Comparison of ENCODE assay signal across 19 cellular contexts in genomic region chr6:13181398-13181797, GRCh38.
"Had no signal": no experiment of that assay in that cellular context is flagged by ENCODE, and none has a peak within 500 bp of the region (broad histone marks: within the 10 kb centered on the region; RNA-seq: fewer than 3 reads in every experiment).

No MANE protein-coding gene starts in this region.

- H3K4me3 ChIP-seq: left lung, prostate gland, sigmoid colon, spleen, upper lobe of left lung had no signal

- H3K27ac Mint-ChIP-seq: activated naive CD4-positive, alpha-beta T cell treated with anti-CD3 and anti-CD28 coated beads for 36 hours; activated naive CD8-positive, alpha-beta T cell treated with anti-CD3 and anti-CD28 coated beads, Interleukin-2, amount 50 U/mL, for 24 hours; activated T-helper 2 cell treated with anti-CD3 and anti-CD28 coated beads, Interferon-gamma antibody, Interleukin-2, Interleukin-4, amounts not matched to agents 10 μg/mL and 5 μg/mL and 100 μg/mL, durations not matched to agents 14 hours and 24 hours and 36 hours; effector memory CD8-positive, alpha-beta T cell; naive B cell; stimulated activated naive CD8-positive, alpha-beta T cell treated with anti-CD3 and anti-CD28 coated beads, Interleukin-15, amount 100 ng/mL, for 72 hours; T-cell had no signal

- H3K36me3 Mint-ChIP-seq: naive B cell, T-cell had no signal

- H3K4me1 Mint-ChIP-seq: central memory CD8-positive, alpha-beta T cell had no signal

- H3K27ac ChIP-seq: epithelial cell of prostate, left lung, prostate gland, sigmoid colon, spleen, upper lobe of left lung had no signal

- H3K9me3 ChIP-seq: left lung, prostate gland, sigmoid colon, spleen, upper lobe of left lung had no signal

- H3K9me3 Mint-ChIP-seq: activated naive CD4-positive, alpha-beta T cell treated with anti-CD3 and anti-CD28 coated beads for 36 hours; activated naive CD8-positive, alpha-beta T cell treated with anti-CD3 and anti-CD28 coated beads, Interleukin-2, amount 50 U/mL, for 24 hours; activated T-helper 2 cell treated with anti-CD3 and anti-CD28 coated beads, Interferon-gamma antibody, Interleukin-2, Interleukin-4, amounts not matched to agents 10 μg/mL and 5 μg/mL and 100 μg/mL, durations not matched to agents 14 hours and 24 hours and 36 hours; central memory CD8-positive, alpha-beta T cell; effector memory CD8-positive, alpha-beta T cell; naive B cell; stimulated activated naive CD8-positive, alpha-beta T cell treated with anti-CD3 and anti-CD28 coated beads, Interleukin-15, amount 100 ng/mL, for 72 hours; T-cell had no signal

- FAIRE-seq: frontal cortex, keratinocyte had no signal

- DNase-seq: activated CD4-positive, alpha-beta T cell treated with anti-CD3 and anti-CD28 coated beads, Interleukin-2, amount 50 U/mL, for 4 hours; activated CD4-positive, CD25-positive, alpha-beta regulatory T cell treated with anti-CD3 and anti-CD28 coated beads, Interleukin-2, amount 50 U/mL, for 72 hours; activated naive CD4-positive, alpha-beta T cell treated with anti-CD3 and anti-CD28 coated beads for 36 hours; activated naive CD8-positive, alpha-beta T cell treated with anti-CD3 and anti-CD28 coated beads, Interleukin-2, amount 50 U/mL, for 24 hours; effector memory CD8-positive, alpha-beta T cell; left lung; naive B cell; sigmoid colon; spleen; stimulated activated naive CD8-positive, alpha-beta T cell treated with anti-CD3 and anti-CD28 coated beads, Interleukin-15, amount 100 ng/mL, for 72 hours; T-cell; T-helper 9 cell; upper lobe of left lung had no signal

- H3K4me3 Mint-ChIP-seq: activated naive CD4-positive, alpha-beta T cell treated with anti-CD3 and anti-CD28 coated beads for 36 hours; activated naive CD8-positive, alpha-beta T cell treated with anti-CD3 and anti-CD28 coated beads, Interleukin-2, amount 50 U/mL, for 24 hours; central memory CD8-positive, alpha-beta T cell; effector memory CD8-positive, alpha-beta T cell; naive B cell; stimulated activated naive CD8-positive, alpha-beta T cell treated with anti-CD3 and anti-CD28 coated beads, Interleukin-15, amount 100 ng/mL, for 72 hours; T-cell had no signal

- H3K36me3 ChIP-seq: left lung, prostate gland, sigmoid colon, spleen had no signal

- H3K4me1 ChIP-seq: prostate gland, sigmoid colon had no signal

- H3K27me3 ChIP-seq: left lung, sigmoid colon, spleen, upper lobe of left lung had no signal

- ATAC-seq: activated naive CD8-positive, alpha-beta T cell treated with anti-CD3 and anti-CD28 coated beads, Interleukin-2, amount 50 U/mL, for 24 hours; effector memory CD8-positive, alpha-beta T cell; left lung; stimulated activated naive CD8-positive, alpha-beta T cell treated with anti-CD3 and anti-CD28 coated beads, Interleukin-15, amount 100 ng/mL, for 72 hours; T-cell had no signal
